10 cellular contexts compared by ENCODE assay signal in the genomic region with DNA sequence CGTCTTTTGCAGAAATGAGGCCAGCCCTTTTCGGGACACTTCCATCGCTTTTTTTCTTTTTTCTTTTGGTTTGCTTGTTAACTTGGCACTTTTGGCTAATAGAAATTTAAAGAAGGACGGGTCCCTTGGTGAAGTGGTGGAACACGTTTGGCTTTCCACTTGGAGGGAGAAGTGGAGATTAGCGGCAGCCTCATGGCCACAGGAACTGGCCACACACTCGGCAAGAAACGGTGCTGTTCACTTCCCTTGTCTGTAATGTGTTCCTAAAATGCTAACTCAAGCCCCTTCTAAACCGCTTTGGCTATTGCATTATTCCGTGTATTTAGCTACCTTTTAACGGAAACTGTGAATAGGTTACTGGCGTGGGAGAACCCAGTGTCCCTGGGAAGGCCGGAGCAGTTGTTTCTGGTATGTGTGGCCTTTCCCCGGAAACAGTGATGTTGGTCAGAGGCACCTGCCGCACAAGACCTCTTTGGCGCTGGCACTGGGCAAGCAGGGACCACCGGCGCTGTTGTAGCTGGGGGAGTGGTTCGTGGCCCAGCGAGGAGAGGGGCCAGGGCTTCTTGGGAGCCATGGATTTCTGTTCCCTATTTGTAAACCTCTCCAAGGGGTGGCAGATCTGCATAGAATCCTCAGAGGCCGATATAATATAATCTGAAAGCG. TPM values are rescaled to one million over a fixed set of nuclear protein-coding genes. Genes with fewer than 3 reads are reported as not detected.
A peak's percentile ranks its signal among the peaks of the same experiment; 100 is the strongest.
DNase-seq lines count a peak whose midpoint lies in the region; ATAC-seq, FAIRE-seq and TF ChIP-seq lines count a peak whose summit lies in the region.
"Had no signal": no experiment of that assay in that cellular context is flagged by ENCODE, and none has a peak within 500 bp of the region (broad histone marks: within the 10 kb centered on the region; RNA-seq: fewer than 3 reads in every experiment).

No MANE protein-coding gene starts in this region.

- H3K9me1 ChIP-seq in keratinocyte (ENCODE audit: control insufficient read depth, extremely low read depth, insufficient read depth, low read length), result no peaks in the 10 kb centered on the region

- intact Hi-C loops in stomach (cut with DNase I; ENCODE audit: low total_unique reads), result no loop called here

- ATAC-seq in activated naive CD8-positive, alpha-beta T cell treated with anti-CD3 and anti-CD28 coated beads, Interleukin-2, amount 50 U/mL, for 24 hours, result no peak
- ATAC-seq in GM19035 (IDR thresholded peaks at IDR 0.05; ENCODE audit: unreplicated experiment), result no peak
- no peak for ATAC-seq in HG03135 (IDR thresholded peaks at IDR 0.05; ENCODE audit: unreplicated experiment)
- no peak for ATAC-seq in GM18907 (IDR thresholded peaks at IDR 0.05; ENCODE audit: unreplicated experiment)

- no peak overlapping the region for H3K9ac ChIP-seq in keratinocyte (ENCODE audit: control insufficient read depth, extremely low read depth, insufficient read depth, low read length)

- DNase-seq in T-helper 2 cell treated with Interferon-gamma antibody and Interleukin-4, amounts not matched to agents 5 μg/mL and 100 μg/mL, for 36 hours (ENCODE audit: low spot score), result no peak
- no peak for DNase-seq in T-helper 2 cell
- no peak for DNase-seq in activated naive CD8-positive, alpha-beta T cell treated with anti-CD3 and anti-CD28 coated beads, Interleukin-2, amount 50 U/mL, for 24 hours
- DNase-seq in keratinocyte (ENCODE audit: low read depth, low spot score), result no peak
- DNase-seq in stomach, result no peak
- DNase-seq: NCI-H510A treated with DMSO at 0.1 percent for 48 hours had no signal

- no peak for FAIRE-seq in keratinocyte (lab: Jason Lieb, UNC)

- peak; percentile 3 for TF ChIP-seq EP300 in stomach (IDR thresholded peaks at IDR 0.05)

- H3K9me3 ChIP-seq in keratinocyte (ENCODE audit: control insufficient read depth, low read depth, low read length) (no peaks in the 10 kb centered on the region), stomach (no peaks in the 10 kb centered on the region)

- peak overlapping the region; percentile 81 for H3K4me2 ChIP-seq in keratinocyte (ENCODE audit: control insufficient read depth, extremely low read depth, insufficient read depth, low read depth, low read length)

- H4K20me1 ChIP-seq in keratinocyte (ENCODE audit: control insufficient read depth, extremely low read depth, insufficient read depth, low read length), result no peaks in the 10 kb centered on the region

- H3K4me1 ChIP-seq in keratinocyte (ENCODE audit: control insufficient read depth, extremely low read depth, insufficient read depth, low read length) (peaks cover 25% of the 10 kb centered on the region), stomach (peaks cover 39 to 72% (median 48%) of the 10 kb centered on the region in 4 donors)

- TF ChIP-seq CTCF in keratinocyte (optimal IDR thresholded peaks at IDR 0.05 in 1 of 3, IDR thresholded peaks at IDR 0.05 in 1 of 3, conservative IDR thresholded peaks at IDR 0.05 in 1 of 3; ENCODE audit: extremely low read depth in 1 of 3, insufficient read depth in 2 of 3, low read length in 3 of 3) (no peak), stomach (IDR thresholded peaks at IDR 0.05) (no peak)

- H3K27me3 Mint-ChIP-seq in T-helper 2 cell treated with Interferon-gamma antibody and Interleukin-4, amounts not matched to agents 5 μg/mL and 100 μg/mL, for 36 hours (ENCODE audit: low read depth), result peaks cover 58% of the 10 kb centered on the region
- peaks cover 40% of the 10 kb centered on the region for H3K27me3 Mint-ChIP-seq in activated naive CD8-positive, alpha-beta T cell treated with anti-CD3 and anti-CD28 coated beads, Interleukin-2, amount 50 U/mL, for 24 hours

- H3K27ac Mint-ChIP-seq in T-helper 2 cell treated with Interferon-gamma antibody and Interleukin-4, amounts not matched to agents 5 μg/mL and 100 μg/mL, for 36 hours, result no peak overlapping the region
- no peak overlapping the region for H3K27ac Mint-ChIP-seq in activated naive CD8-positive, alpha-beta T cell treated with anti-CD3 and anti-CD28 coated beads, Interleukin-2, amount 50 U/mL, for 24 hours
- H3K27ac Mint-ChIP-seq: CD4-positive, CD25-positive, alpha-beta regulatory T cell had no signal

- H3K36me3 Mint-ChIP-seq in T-helper 2 cell treated with Interferon-gamma antibody and Interleukin-4, amounts not matched to agents 5 μg/mL and 100 μg/mL, for 36 hours (ENCODE audit: low read depth), result peaks cover 4% of the 10 kb centered on the region
- no peaks in the 10 kb centered on the region for H3K36me3 Mint-ChIP-seq in activated naive CD8-positive, alpha-beta T cell treated with anti-CD3 and anti-CD28 coated beads, Interleukin-2, amount 50 U/mL, for 24 hours (ENCODE audit: low read depth)
- H3K36me3 Mint-ChIP-seq: CD4-positive, CD25-positive, alpha-beta regulatory T cell had no signal

- no peak overlapping the region for H2AFZ ChIP-seq in keratinocyte (ENCODE audit: control insufficient read depth, low read length)

- WGBS in stomach, 5 donors, result 24 to 35% (median 31%) methylated on average over 22 of the region's 22 CpGs

- peak overlapping the region; percentile 74 for H3K4me3 Mint-ChIP-seq in T-helper 2 cell treated with Interferon-gamma antibody and Interleukin-4, amounts not matched to agents 5 μg/mL and 100 μg/mL, for 36 hours
- H3K4me3 Mint-ChIP-seq in activated naive CD8-positive, alpha-beta T cell treated with anti-CD3 and anti-CD28 coated beads, Interleukin-2, amount 50 U/mL, for 24 hours, result peak overlapping the region; percentile 20
- H3K4me3 Mint-ChIP-seq: CD4-positive, CD25-positive, alpha-beta regulatory T cell had no signal

- no peaks in the 10 kb centered on the region for H3K79me2 ChIP-seq in keratinocyte (ENCODE audit: control insufficient read depth, insufficient read depth, low read length)

- peaks cover 12% of the 10 kb centered on the region for H3K4me1 Mint-ChIP-seq in T-helper 2 cell treated with Interferon-gamma antibody and Interleukin-4, amounts not matched to agents 5 μg/mL and 100 μg/mL, for 36 hours (ENCODE audit: low read depth)
- peaks cover 12% of the 10 kb centered on the region for H3K4me1 Mint-ChIP-seq in activated naive CD8-positive, alpha-beta T cell treated with anti-CD3 and anti-CD28 coated beads, Interleukin-2, amount 50 U/mL, for 24 hours

- H3K27me3 ChIP-seq in keratinocyte (ENCODE audit: control insufficient read depth, extremely low read depth, insufficient read depth, low read length) (peaks cover 3% of the 10 kb centered on the region), stomach (peaks cover 0 to 36% (median 7%) of the 10 kb centered on the region in 3 donors)

- dilution Hi-C loops in keratinocyte (cut with MboI; ENCODE audit: extremely low pct_ligation_motif_present, low sequenced_read_pairs), result no loop called here

- H3K4me3 ChIP-seq in keratinocyte (ENCODE audit: control insufficient read depth in 2 of 3, extremely low read depth in 1 of 3, insufficient read depth in 2 of 3, low read depth in 1 of 3, low read length in 3 of 3) (peak overlapping the region in 2 of 3 experiments; percentile 32 to 48), stomach (peak overlapping the region; percentile 60 to 67 (median 63))

- H3K36me3 ChIP-seq in keratinocyte (ENCODE audit: control insufficient read depth in 2 of 2, extremely low read depth in 1 of 2, insufficient read depth in 2 of 2, low read length in 2 of 2), result no peaks in the 10 kb centered on the region
- H3K36me3 ChIP-seq in stomach, result no peaks in the 10 kb centered on the region

- H3K9me3 Mint-ChIP-seq in T-helper 2 cell treated with Interferon-gamma antibody and Interleukin-4, amounts not matched to agents 5 μg/mL and 100 μg/mL, for 36 hours, result no peaks in the 10 kb centered on the region
- no peaks in the 10 kb centered on the region for H3K9me3 Mint-ChIP-seq in activated naive CD8-positive, alpha-beta T cell treated with anti-CD3 and anti-CD28 coated beads, Interleukin-2, amount 50 U/mL, for 24 hours

- no peak for TF ChIP-seq POLR2A in stomach (IDR thresholded peaks at IDR 0.05)

- H3K27ac ChIP-seq in keratinocyte (ENCODE audit: control insufficient read depth, insufficient read depth, low read length) (no peak overlapping the region), stomach (peak overlapping the region; percentile 55 to 93 (median 83))

RNA-seq across cellular contexts. Expression of gene RAMP1, which starts 1.0 kb away (rescaled TPM):
- polyA plus RNA-seq in keratinocyte (0.37 to 2.0 TPM (median 0.69 TPM) in 3 replicates), stomach (100 to 1,000 TPM in 1 of 3 donors, 10 to 100 TPM in 2; 14.1 to 101 (median 32.3) TPM)
- polyA plus RNA-seq in keratinocyte (2011; ENCODE audit: low read depth), result not detected
- 0.23 and 1.3 TPM in 2 replicates for polyA plus RNA-seq in keratinocyte (2011; cell fraction: cytosol; rRNA removed)
- polyA plus RNA-seq in keratinocyte (2011; cell fraction: nucleus; rRNA removed), result 0.18 and 0.45 TPM in 2 replicates
- polyA plus RNA-seq in keratinocyte (2012; ENCODE audit: low replicate concordance), result 0.64 and 0.83 TPM in 2 replicates
- not detected in 3 replicates for polyA minus RNA-seq in keratinocyte
- polyA minus RNA-seq in keratinocyte (2011; cell fraction: cytosol; rRNA and poly(A)+ RNA removed), result 3.5 TPM
- polyA minus RNA-seq in keratinocyte (2011; cell fraction: nucleus; rRNA and poly(A)+ RNA removed), result 0.78 TPM in 1 of 2 replicates, not detected in the other
- total RNA-seq in stomach, result 100 to 1,000 TPM in 1 of 5 donors, 10 to 100 TPM in 3, under 1 TPM in 1; 0.87 to 113 (median 31.4) TPM
- total RNA-seq: CD4-positive, CD25-positive, alpha-beta regulatory T cell had no signal

Comparison
In these comparisons a context has a peak if more than half of its experiments do, and no peak if none do; other contexts are left out.
1. RNA of gene RAMP1, which starts 1.0 kb away (polyA plus RNA-seq): 14.1 to 101 TPM in stomach; 0.18 to 2.0 TPM in keratinocyte; every median in the first group is over 4 times any median in the second.